Comparison of ENCODE assay signal across 18 cellular contexts in the genomic region with DNA sequence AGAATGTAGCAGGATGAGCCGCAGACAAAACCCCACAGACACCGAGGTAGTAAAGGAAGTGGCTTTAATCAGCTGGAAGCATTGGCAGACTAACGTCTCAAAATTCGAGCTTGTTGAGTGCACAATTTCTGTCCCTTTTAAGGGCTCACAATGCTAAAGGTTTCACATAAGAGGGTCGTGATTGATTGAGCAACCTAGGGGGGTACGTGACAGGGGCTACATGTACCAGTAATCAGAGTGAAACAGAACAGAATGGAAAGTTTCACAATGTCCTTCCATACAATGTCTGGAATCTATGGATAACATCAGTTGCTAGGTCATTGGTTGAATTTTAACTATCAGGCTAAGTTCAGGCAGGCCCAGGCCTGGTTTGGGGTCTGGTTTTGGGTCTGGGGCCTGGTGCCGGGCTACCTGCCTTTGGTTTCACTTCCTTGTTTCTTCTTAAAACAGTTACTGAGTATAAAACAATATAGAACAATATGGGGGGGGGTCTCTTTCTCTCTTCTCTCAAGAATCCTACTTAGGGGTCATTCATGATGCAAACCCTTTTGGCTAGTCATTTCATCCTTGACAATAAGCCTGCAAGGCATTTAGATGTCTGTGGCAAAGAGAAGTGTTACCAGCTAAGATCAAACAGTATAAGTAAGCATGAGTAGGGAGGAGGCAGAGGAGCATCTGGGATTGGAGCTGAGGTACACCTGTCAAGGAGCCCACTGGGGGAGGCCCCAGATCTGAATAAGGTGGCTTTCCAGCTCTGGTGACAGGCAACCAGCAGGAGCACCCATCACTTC.
"Had no signal": no experiment of that assay in that cellular context is flagged by ENCODE, and none has a peak within 500 bp of the region (broad histone marks: within the 10 kb centered on the region; RNA-seq: fewer than 3 reads in every experiment).

No MANE protein-coding gene starts in this region.

- H3K27ac Mint-ChIP-seq: naive thymus-derived CD4-positive, alpha-beta T cell; nephron progenitor cell; stimulated activated naive B cell treated with anti-CD40 and anti-IgM and Interleukin-4, amounts not matched to agents 10 μg/mL and 1 μg/mL and 100 μg/mL, for 72 hours; stimulated activated naive CD8-positive, alpha-beta T cell treated with anti-CD3 and anti-CD28 coated beads, Interleukin-15, amount 100 ng/mL, for 72 hours had no signal

- H3K36me3 Mint-ChIP-seq: naive thymus-derived CD4-positive, alpha-beta T cell; stimulated activated naive B cell treated with anti-CD40 and anti-IgM and Interleukin-4, amounts not matched to agents 10 μg/mL and 1 μg/mL and 100 μg/mL, for 72 hours had no signal

- H3K4me3 Mint-ChIP-seq: nephron progenitor cell; stimulated activated naive B cell treated with anti-CD40 and anti-IgM and Interleukin-4, amounts not matched to agents 10 μg/mL and 1 μg/mL and 100 μg/mL, for 72 hours had no signal

- DNase-seq: effector CD4-positive, alpha-beta T cell; gastrocnemius medialis; heart right ventricle; hypothalamus; islet precursor cell; mammary epithelial cell; naive thymus-derived CD4-positive, alpha-beta T cell; nephron progenitor cell; sigmoid colon; stimulated activated CD4-positive, alpha-beta T cell treated with anti-CD3 and anti-CD28 coated beads, Interleukin-2, amount 100 ng/mL, for 24 hours; stimulated activated CD4-positive, alpha-beta T cell treated with anti-CD3 and anti-CD28 coated beads, Interleukin-4, amount 100 ng/mL, for 4 hours; stimulated activated naive B cell treated with anti-CD40 and anti-IgM and Interleukin-4, amounts not matched to agents 10 μg/mL and 1 μg/mL and 100 μg/mL, for 72 hours; stimulated activated naive CD8-positive, alpha-beta T cell treated with anti-CD3 and anti-CD28 coated beads, Interleukin-15, amount 100 ng/mL, for 72 hours; testis had no signal

- H3K9me3 Mint-ChIP-seq: nephron progenitor cell; stimulated activated naive B cell treated with anti-CD40 and anti-IgM and Interleukin-4, amounts not matched to agents 10 μg/mL and 1 μg/mL and 100 μg/mL, for 72 hours; stimulated activated naive CD8-positive, alpha-beta T cell treated with anti-CD3 and anti-CD28 coated beads, Interleukin-15, amount 100 ng/mL, for 72 hours had no signal

- ATAC-seq: esophagus mucosa; gastrocnemius medialis; naive thymus-derived CD4-positive, alpha-beta T cell; stimulated activated naive CD8-positive, alpha-beta T cell treated with anti-CD3 and anti-CD28 coated beads, Interleukin-15, amount 100 ng/mL, for 72 hours had no signal

- H3K4me3 ChIP-seq: gastrocnemius medialis, heart right ventricle, right atrium auricular region, sigmoid colon, skin epidermis, testis, tibial nerve had no signal
